31 cellular contexts compared by ENCODE assay signal in genomic region chr16:49939495-49939894, GRCh38.
"Had no signal": no experiment of that assay in that cellular context is flagged by ENCODE, and none has a peak within 500 bp of the region (broad histone marks: within the 10 kb centered on the region; RNA-seq: fewer than 3 reads in every experiment).

No MANE protein-coding gene starts in this region.

- H3K27ac ChIP-seq: neutrophil, pancreas, psoas muscle, right lobe of liver, skin epidermis, spleen, suprapubic skin, testis, tibial artery, transverse colon, upper lobe of right lung, uterus had no signal

- H3K4me3 ChIP-seq: pancreas, psoas muscle, right lobe of liver, skin epidermis, smooth muscle cell, spleen, suprapubic skin, testis, tibial artery, transverse colon, upper lobe of right lung, uterus had no signal

- H3K4me1 ChIP-seq: pancreas, psoas muscle, right lobe of liver, spleen, suprapubic skin, testis, tibial artery, transverse colon, upper lobe of right lung, uterus had no signal

- H3K27ac Mint-ChIP-seq: naive thymus-derived CD8-positive, alpha-beta T cell; natural killer cell treated with Interleukin-12 subunit alpha and Interleukin-12 subunit beta and Interleukin-15 and Interleukin-18, amount 100 ng/mL, for 72 hours; nephron progenitor cell; progenitor cell of endocrine pancreas; stimulated activated memory B cell treated with anti-CD40 and anti-IgM and Interleukin-4, amounts not matched to agents 10 μg/mL and 1 μg/mL and 100 μg/mL, for 72 hours; stimulated activated naive CD8-positive, alpha-beta T cell treated with anti-CD3 and anti-CD28 coated beads, Interleukin-15, amount 100 ng/mL, for 72 hours; type B pancreatic cell had no signal

- DNase-seq: naive thymus-derived CD8-positive, alpha-beta T cell; nephron progenitor cell; nucleus accumbens; pancreas; psoas muscle; right cardiac atrium; spleen; stimulated activated CD4-positive, alpha-beta T cell treated with anti-CD3 and anti-CD28 coated beads, Interleukin-12 subunit alpha, Interleukin-12 subunit beta, amount 100 ng/mL, for 4 hours; stimulated activated CD4-positive, alpha-beta T cell treated with anti-CD3 and anti-CD28 coated beads, Interleukin-1b, Interleukin-23, amount 100 ng/mL, for 48 hours; stimulated activated CD4-positive, alpha-beta T cell treated with anti-CD3 and anti-CD28 coated beads, Interleukin-4, amount 100 ng/mL, for 1 hour; stimulated activated CD4-positive, alpha-beta T cell treated with anti-CD3 and anti-CD28 coated beads, Interleukin-4, amount 100 ng/mL, for 4 hours; stimulated activated CD8-positive, alpha-beta memory T cell treated with anti-CD3 and anti-CD28 coated beads, Interleukin-4, amount 100 ng/mL, for 48 hours; stimulated activated naive CD4-positive, alpha-beta T cell; stimulated activated naive CD8-positive, alpha-beta T cell treated with anti-CD3 and anti-CD28 coated beads, Interleukin-15, amount 100 ng/mL, for 72 hours; stimulated activated naive CD8-positive, alpha-beta T cell treated with anti-CD3 and anti-CD28 coated beads, Interleukin-15, Interleukin-2, amounts not matched to agents 100 U/mL and 50 U/mL, for 24 hours; substantia nigra; testis; tibial artery; transverse colon; upper lobe of right lung; uterus had no signal

- H3K36me3 Mint-ChIP-seq: natural killer cell treated with Interleukin-12 subunit alpha and Interleukin-12 subunit beta and Interleukin-15 and Interleukin-18, amount 100 ng/mL, for 72 hours; stimulated activated memory B cell treated with anti-CD40 and anti-IgM and Interleukin-4, amounts not matched to agents 10 μg/mL and 1 μg/mL and 100 μg/mL, for 72 hours; type B pancreatic cell had no signal

- ATAC-seq: naive thymus-derived CD8-positive, alpha-beta T cell; natural killer cell treated with Interleukin-12 subunit alpha and Interleukin-12 subunit beta and Interleukin-15 and Interleukin-18, amount 100 ng/mL, for 72 hours; pancreas; psoas muscle; right cardiac atrium; right lobe of liver; stimulated activated memory B cell treated with anti-CD40 and anti-IgM and Interleukin-4, amounts not matched to agents 10 μg/mL and 1 μg/mL and 100 μg/mL, for 72 hours; stimulated activated naive CD8-positive, alpha-beta T cell treated with anti-CD3 and anti-CD28 coated beads, Interleukin-15, amount 100 ng/mL, for 72 hours; stimulated activated naive CD8-positive, alpha-beta T cell treated with anti-CD3 and anti-CD28 coated beads, Interleukin-15, Interleukin-2, amounts not matched to agents 100 U/mL and 50 U/mL, for 24 hours; upper lobe of right lung had no signal

- H3K27me3 ChIP-seq: pancreas, right lobe of liver, testis, tibial artery, upper lobe of right lung, uterus had no signal

- H3K9me3 ChIP-seq: neutrophil, pancreas, psoas muscle, right lobe of liver, suprapubic skin, testis, tibial artery, transverse colon, upper lobe of right lung, uterus had no signal

- H3K36me3 ChIP-seq: neutrophil, pancreas, right lobe of liver, spleen, suprapubic skin, tibial artery, transverse colon, upper lobe of right lung, uterus had no signal

- H3K4me1 Mint-ChIP-seq: neural crest cell; stimulated activated memory B cell treated with anti-CD40 and anti-IgM and Interleukin-4, amounts not matched to agents 10 μg/mL and 1 μg/mL and 100 μg/mL, for 72 hours; stimulated activated naive CD8-positive, alpha-beta T cell treated with anti-CD3 and anti-CD28 coated beads, Interleukin-15, amount 100 ng/mL, for 72 hours had no signal

- H3K9me3 Mint-ChIP-seq: natural killer cell treated with Interleukin-12 subunit alpha and Interleukin-12 subunit beta and Interleukin-15 and Interleukin-18, amount 100 ng/mL, for 72 hours had no signal

- H3K4me3 Mint-ChIP-seq: naive thymus-derived CD8-positive, alpha-beta T cell; natural killer cell treated with Interleukin-12 subunit alpha and Interleukin-12 subunit beta and Interleukin-15 and Interleukin-18, amount 100 ng/mL, for 72 hours; nephron progenitor cell; neural crest cell; stimulated activated memory B cell treated with anti-CD40 and anti-IgM and Interleukin-4, amounts not matched to agents 10 μg/mL and 1 μg/mL and 100 μg/mL, for 72 hours; stimulated activated naive CD8-positive, alpha-beta T cell treated with anti-CD3 and anti-CD28 coated beads, Interleukin-15, amount 100 ng/mL, for 72 hours; type B pancreatic cell had no signal
